In the genomic region with DNA sequence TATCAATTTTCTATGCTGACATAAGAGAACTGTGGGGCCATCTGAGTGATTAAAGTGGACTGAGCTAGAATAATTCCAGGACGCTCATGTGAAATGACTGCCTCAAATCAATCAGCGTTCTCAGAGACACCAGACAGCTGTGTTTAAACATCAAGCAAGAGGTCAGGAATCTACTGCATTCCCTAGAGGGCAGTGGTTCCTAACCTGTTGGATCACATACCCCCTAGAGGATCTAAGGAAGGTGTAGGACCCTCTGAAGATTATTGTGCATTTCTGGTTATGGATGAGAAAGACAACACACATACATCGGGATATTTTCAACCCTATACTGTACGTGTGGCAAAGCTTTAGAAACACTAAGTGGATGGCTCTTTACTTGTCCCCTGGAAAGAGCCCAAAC, we compare ENCODE assay signal across 19 cellular contexts. TPM values are rescaled to one million over a fixed set of nuclear protein-coding genes. Genes with fewer than 3 reads are reported as not detected.
DNase-seq lines count a peak whose midpoint lies in the region; FAIRE-seq and TF ChIP-seq lines count a peak whose summit lies in the region.
"Had no signal": no experiment of that assay in that cellular context is flagged by ENCODE, and none has a peak within 500 bp of the region (broad histone marks: within the 10 kb centered on the region; RNA-seq: fewer than 3 reads in every experiment).

No MANE protein-coding gene starts in this region.

- no peaks in the 10 kb centered on the region for H3K9me3 ChIP-seq in testis
- H3K9me3 ChIP-seq: HAP-1, SK-N-SH had no signal

- no peak for TF ChIP-seq POLR2A in testis (IDR thresholded peaks at IDR 0.05)

- TF ChIP-seq CTCF in bronchial epithelial cell (IDR thresholded peaks at IDR 0.05; ENCODE audit: insufficient read depth, low read length, severe bottlenecking) (no peak), testis (IDR thresholded peaks at IDR 0.05) (no peak)

- peak; percentile 75 for FAIRE-seq in bronchial epithelial cell (lab: Jason Lieb, UNC)
- FAIRE-seq: RCC 7860 had no signal

- no peak overlapping the region for H2BK5ac ChIP-seq in mesendoderm (ENCODE audit: low read length)

- no peak overlapping the region for H2BK15ac ChIP-seq in mesendoderm (replicated peaks; ENCODE audit: low read depth)

- no peak overlapping the region for H2AK5ac ChIP-seq in mesendoderm (ENCODE audit: low read length)

- H3K27ac ChIP-seq in mesendoderm (ENCODE audit: low read depth, low read length), result no peak overlapping the region
- no peak overlapping the region for H3K27ac ChIP-seq in testis

- no CpG with 5 or more reads among the region's 4 CpGs for WGBS in mesendoderm (ENCODE audit: extremely low coverage, insufficient coverage, low lambda C conversion rate)
- WGBS in testis, 2 donors, result 76 to 84% methylated on average over 4 of the region's 4 CpGs

- H3K79me1 ChIP-seq in mesendoderm (ENCODE audit: low read length), result no peaks in the 10 kb centered on the region

- H3K27me3 ChIP-seq in H7 (ENCODE audit: control insufficient read depth, insufficient read depth, low read length) (no peaks in the 10 kb centered on the region), bronchial epithelial cell (ENCODE audit: control insufficient read depth, insufficient read depth, low read length) (no peaks in the 10 kb centered on the region), mesendoderm (ENCODE audit: insufficient read depth, low read length, poor library complexity) (no peaks in the 10 kb centered on the region), testis (no peaks in the 10 kb centered on the region)

- no peaks in the 10 kb centered on the region for H3K36me3 ChIP-seq in H7 (replicated peaks; ENCODE audit: control insufficient read depth, insufficient read depth, low read length)
- H3K36me3 ChIP-seq in bronchial epithelial cell (ENCODE audit: control insufficient read depth, insufficient read depth, low read length), result no peaks in the 10 kb centered on the region
- H3K36me3 ChIP-seq in mesendoderm (ENCODE audit: control insufficient read depth, insufficient read depth, low read length), result no peaks in the 10 kb centered on the region
- H3K36me3 ChIP-seq in testis (ENCODE audit: low read depth, missing control alignments), result no peaks in the 10 kb centered on the region
- H3K36me3 ChIP-seq: HAP-1 had no signal

- intact Hi-C loops in testis (cut with DNase I; ENCODE audit: low total_unique reads), result no loop called here

- DNase-seq in DMS153 (lab: John Stamatoyannopoulos, UW) (peak; percentile 9), DMS153 treated with DMSO at 0.1 percent for 48 hours (lab: John Stamatoyannopoulos, UW; ENCODE audit: unreplicated experiment) (no peak), H7 (peak; percentile 9), bronchial epithelial cell (ENCODE audit: low read depth) (no peak), mesendoderm (peak; percentile 33), COLO829 (ENCODE audit: low spot score) (no peak), testis (no peak), islet precursor cell (no peak)
- DNase-seq: 8988T; CD4-positive, alpha-beta memory T cell; NCI-H1105 treated with DMSO at 0.1 percent for 48 hours; NCI-H187 treated with DMSO at 0.1 percent for 48 hours; NCI-H2171 treated with DMSO at 0.1 percent for 48 hours; Right ventricle myocardium superior; SK-N-SH had no signal

- no peaks in the 10 kb centered on the region for H3K4me1 ChIP-seq in mesendoderm (ENCODE audit: control insufficient read depth, low read depth, low read length)
- no peaks in the 10 kb centered on the region for H3K4me1 ChIP-seq in testis

- no peak overlapping the region for H2BK120ac ChIP-seq in mesendoderm (ENCODE audit: low read depth, low read length)

- H3K23ac ChIP-seq in mesendoderm (ENCODE audit: low read length), result no peak overlapping the region

- H3K9ac ChIP-seq in mesendoderm (ENCODE audit: low read length), result no peak overlapping the region
- H3K9ac ChIP-seq: SK-N-SH had no signal

- H3K79me2 ChIP-seq in mesendoderm (ENCODE audit: control insufficient read depth, insufficient read depth, low read length), result no peaks in the 10 kb centered on the region

- H3K18ac ChIP-seq in mesendoderm (ENCODE audit: low read length), result no peak overlapping the region

- no peak overlapping the region for H4K8ac ChIP-seq in mesendoderm (ENCODE audit: low read depth, low read length)

- H4K5ac ChIP-seq in mesendoderm (ENCODE audit: low read length), result no peak overlapping the region

- no peak overlapping the region for H3K4me3 ChIP-seq in H7 (ENCODE audit: insufficient read depth, low read depth, low read length)
- no peak overlapping the region for H3K4me3 ChIP-seq in bronchial epithelial cell (ENCODE audit: low read depth, low read length)
- no peak overlapping the region for H3K4me3 ChIP-seq in mesendoderm (ENCODE audit: low read length)
- no peak overlapping the region for H3K4me3 ChIP-seq in testis
- H3K4me3 ChIP-seq: HAP-1 had no signal

- H3K56ac ChIP-seq in mesendoderm (ENCODE audit: low read length), result no peak overlapping the region

- no peak overlapping the region for H3K4me2 ChIP-seq in mesendoderm (ENCODE audit: low read length)
- H3K4me2 ChIP-seq: SK-N-SH had no signal

- H3K4ac ChIP-seq in mesendoderm (ENCODE audit: low read depth, low read length), result no peak overlapping the region

RNA-seq across cellular contexts. Expression of a gene that starts 51.8 kb away (rescaled TPM):
- total RNA-seq in H7 (2014; rRNA removed; shearing (Covaris generic)), result 6.0 and 10.8 TPM in 2 replicates
- total RNA-seq in bronchial epithelial cell (under 0.01 TPM in 1 of 2 replicates, not detected in the other), testis (1 to 10 TPM; 4.4 to 5.5 TPM)
- polyA plus RNA-seq in mesendoderm (2013, experiment 1 of 2), result 2.3 TPM
- 2.4 TPM for polyA plus RNA-seq in mesendoderm (2013, experiment 2 of 2)
- 0.80 TPM for polyA plus RNA-seq in testis (ENCODE audit: insufficient read depth, low read depth, low replicate concordance)
- total RNA-seq: CD4-positive, alpha-beta memory T cell; LHCN-M2 had no signal
- polyA plus RNA-seq: BJ; CD4-positive, alpha-beta memory T cell; SK-N-SH had no signal

Comparison
In these comparisons a context has a peak if more than half of its experiments do, and no peak if none do; other contexts are left out.
1. DNase-seq: peak in DMS153 (single experiment), H7 (single experiment) and mesendoderm (single experiment); none in DMS153 treated with DMSO at 0.1 percent for 48 hours (single experiment), bronchial epithelial cell (single experiment), COLO829 (single experiment), testis (single experiment) and islet precursor cell (single experiment).